Comparison of ENCODE assay signal across 21 cellular contexts in genomic region chr2:109511168-109511567, GRCh38.
"Had no signal": no experiment of that assay in that cellular context is flagged by ENCODE, and none has a peak within 500 bp of the region (broad histone marks: within the 10 kb centered on the region; RNA-seq: fewer than 3 reads in every experiment).

No MANE protein-coding gene starts in this region.

- H3K4me1 ChIP-seq: breast epithelium had no signal

- DNase-seq: activated CD4-positive, alpha-beta T cell treated with anti-CD3 and anti-CD28 coated beads for 4 hours; activated CD4-positive, alpha-beta T cell treated with anti-CD3 and anti-CD28 coated beads, Interleukin-2, amount 50 U/mL, for 4 hours; activated CD8-positive, alpha-beta memory T cell treated with anti-CD3 and anti-CD28 coated beads, Interleukin-2, amount 50 U/mL, for 48 hours; activated CD8-positive, alpha-beta T cell treated with anti-CD3 and anti-CD28 coated beads, Interleukin-2, amount 10 ng/mL, durations not matched to agents 7 days and 5 days; activated naive CD4-positive, alpha-beta T cell treated with anti-CD3 and anti-CD28 coated beads, Interleukin-2, amount 50 U/mL, for 16 hours; activated T-cell treated with anti-CD3 and anti-CD28 coated beads, Interleukin-2, amount 50 U/mL, for 1 hour; aorta; caudate nucleus; NCI-H1092 treated with DMSO at 0.1 percent for 48 hours; NCI-H1417 treated with DMSO at 0.1 percent for 48 hours; NCI-H1694; NCI-H2029; NCI-H2107; NCI-H2171 treated with DMSO at 0.1 percent for 48 hours; NCI-H226; NCI-H526 treated with DMSO at 0.1 percent for 48 hours; NCI-H82; SIG-M5; T-cell; WERI-Rb-1 had no signal

- H3K36me3 ChIP-seq: breast epithelium, WERI-Rb-1 had no signal

- H3K27me3 ChIP-seq: breast epithelium had no signal

- H3K4me3 ChIP-seq: breast epithelium had no signal

- H3K27ac ChIP-seq: breast epithelium, WERI-Rb-1 had no signal
